ENCODE assay signal across 1 cellular context in genomic region chr12:43758247-43758727, GRCh38.
TF ChIP-seq lines count a peak whose summit lies in the region.

No MANE protein-coding gene starts in this region.

TF ChIP-seq in HepG2, 621 proteins besides CTCF, POLR2A, EP300 and RAD21 (continued from another document and continues in another):
- TF ChIP-seq, protein P1, sequence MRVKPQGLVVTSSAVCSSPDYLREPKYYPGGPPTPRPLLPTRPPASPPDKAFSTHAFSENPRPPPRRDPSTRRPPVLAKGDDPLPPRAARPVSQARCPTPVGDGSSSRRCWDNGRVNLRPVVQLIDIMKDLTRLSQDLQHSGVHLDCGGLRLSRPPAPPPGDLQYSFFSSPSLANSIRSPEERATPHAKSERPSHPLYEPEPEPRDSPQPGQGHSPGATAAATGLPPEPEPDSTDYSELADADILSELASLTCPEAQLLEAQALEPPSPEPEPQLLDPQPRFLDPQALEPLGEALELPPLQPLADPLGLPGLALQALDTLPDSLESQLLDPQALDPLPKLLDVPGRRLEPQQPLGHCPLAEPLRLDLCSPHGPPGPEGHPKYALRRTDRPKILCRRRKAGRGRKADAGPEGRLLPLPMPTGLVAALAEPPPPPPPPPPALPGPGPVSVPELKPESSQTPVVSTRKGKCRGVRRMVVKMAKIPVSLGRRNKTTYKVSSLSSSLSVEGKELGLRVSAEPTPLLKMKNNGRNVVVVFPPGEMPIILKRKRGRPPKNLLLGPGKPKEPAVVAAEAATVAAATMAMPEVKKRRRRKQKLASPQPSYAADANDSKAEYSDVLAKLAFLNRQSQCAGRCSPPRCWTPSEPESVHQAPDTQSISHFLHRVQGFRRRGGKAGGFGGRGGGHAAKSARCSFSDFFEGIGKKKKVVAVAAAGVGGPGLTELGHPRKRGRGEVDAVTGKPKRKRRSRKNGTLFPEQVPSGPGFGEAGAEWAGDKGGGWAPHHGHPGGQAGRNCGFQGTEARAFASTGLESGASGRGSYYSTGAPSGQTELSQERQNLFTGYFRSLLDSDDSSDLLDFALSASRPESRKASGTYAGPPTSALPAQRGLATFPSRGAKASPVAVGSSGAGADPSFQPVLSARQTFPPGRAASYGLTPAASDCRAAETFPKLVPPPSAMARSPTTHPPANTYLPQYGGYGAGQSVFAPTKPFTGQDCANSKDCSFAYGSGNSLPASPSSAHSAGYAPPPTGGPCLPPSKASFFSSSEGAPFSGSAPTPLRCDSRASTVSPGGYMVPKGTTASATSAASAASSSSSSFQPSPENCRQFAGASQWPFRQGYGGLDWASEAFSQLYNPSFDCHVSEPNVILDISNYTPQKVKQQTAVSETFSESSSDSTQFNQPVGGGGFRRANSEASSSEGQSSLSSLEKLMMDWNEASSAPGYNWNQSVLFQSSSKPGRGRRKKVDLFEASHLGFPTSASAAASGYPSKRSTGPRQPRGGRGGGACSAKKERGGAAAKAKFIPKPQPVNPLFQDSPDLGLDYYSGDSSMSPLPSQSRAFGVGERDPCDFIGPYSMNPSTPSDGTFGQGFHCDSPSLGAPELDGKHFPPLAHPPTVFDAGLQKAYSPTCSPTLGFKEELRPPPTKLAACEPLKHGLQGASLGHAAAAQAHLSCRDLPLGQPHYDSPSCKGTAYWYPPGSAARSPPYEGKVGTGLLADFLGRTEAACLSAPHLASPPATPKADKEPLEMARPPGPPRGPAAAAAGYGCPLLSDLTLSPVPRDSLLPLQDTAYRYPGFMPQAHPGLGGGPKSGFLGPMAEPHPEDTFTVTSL (CRISPR knock-in tag; IDR thresholded peaks at IDR 0.05; ENCODE audit: borderline replicate concordance): no peak
- 0 out of 2 replicates have a peak, but pooled peaks have one; percentile 76 for TF ChIP-seq ZNF816 (CRISPR knock-in tag; IDR thresholded peaks at IDR 0.05; ENCODE audit: borderline replicate concordance)
- no peak for TF ChIP-seq POLR2G (IDR thresholded peaks at IDR 0.05; ENCODE audit: low read depth, low read length)
- peak; percentile 57; the same call in 1 of the 2 replicates for TF ChIP-seq YEATS4 (CRISPR knock-in tag; IDR thresholded peaks at IDR 0.05; ENCODE audit: borderline replicate concordance)
- TF ChIP-seq ZSCAN20 (CRISPR knock-in tag; IDR thresholded peaks at IDR 0.05; ENCODE audit: borderline replicate concordance): no peak
- no peak for TF ChIP-seq IKZF1 (IDR thresholded peaks at IDR 0.05)
- TF ChIP-seq ATF7 (IDR thresholded peaks at IDR 0.05): no peak
- TF ChIP-seq ATF7 (CRISPR knock-in tag; IDR thresholded peaks at IDR 0.05): no peak
- no peak for TF ChIP-seq ZNF780A (CRISPR knock-in tag; IDR thresholded peaks at IDR 0.05)
- TF ChIP-seq, protein P2, sequence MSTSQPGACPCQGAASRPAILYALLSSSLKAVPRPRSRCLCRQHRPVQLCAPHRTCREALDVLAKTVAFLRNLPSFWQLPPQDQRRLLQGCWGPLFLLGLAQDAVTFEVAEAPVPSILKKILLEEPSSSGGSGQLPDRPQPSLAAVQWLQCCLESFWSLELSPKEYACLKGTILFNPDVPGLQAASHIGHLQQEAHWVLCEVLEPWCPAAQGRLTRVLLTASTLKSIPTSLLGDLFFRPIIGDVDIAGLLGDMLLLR (CRISPR knock-in tag; IDR thresholded peaks at IDR 0.05): no peak
- TF ChIP-seq ZNF276 (CRISPR knock-in tag; IDR thresholded peaks at IDR 0.05; ENCODE audit: low read depth): no peak
- TF ChIP-seq HMG20A (CRISPR knock-in tag; IDR thresholded peaks at IDR 0.05; ENCODE audit: borderline replicate concordance): no peak
- TF ChIP-seq, protein P3, sequence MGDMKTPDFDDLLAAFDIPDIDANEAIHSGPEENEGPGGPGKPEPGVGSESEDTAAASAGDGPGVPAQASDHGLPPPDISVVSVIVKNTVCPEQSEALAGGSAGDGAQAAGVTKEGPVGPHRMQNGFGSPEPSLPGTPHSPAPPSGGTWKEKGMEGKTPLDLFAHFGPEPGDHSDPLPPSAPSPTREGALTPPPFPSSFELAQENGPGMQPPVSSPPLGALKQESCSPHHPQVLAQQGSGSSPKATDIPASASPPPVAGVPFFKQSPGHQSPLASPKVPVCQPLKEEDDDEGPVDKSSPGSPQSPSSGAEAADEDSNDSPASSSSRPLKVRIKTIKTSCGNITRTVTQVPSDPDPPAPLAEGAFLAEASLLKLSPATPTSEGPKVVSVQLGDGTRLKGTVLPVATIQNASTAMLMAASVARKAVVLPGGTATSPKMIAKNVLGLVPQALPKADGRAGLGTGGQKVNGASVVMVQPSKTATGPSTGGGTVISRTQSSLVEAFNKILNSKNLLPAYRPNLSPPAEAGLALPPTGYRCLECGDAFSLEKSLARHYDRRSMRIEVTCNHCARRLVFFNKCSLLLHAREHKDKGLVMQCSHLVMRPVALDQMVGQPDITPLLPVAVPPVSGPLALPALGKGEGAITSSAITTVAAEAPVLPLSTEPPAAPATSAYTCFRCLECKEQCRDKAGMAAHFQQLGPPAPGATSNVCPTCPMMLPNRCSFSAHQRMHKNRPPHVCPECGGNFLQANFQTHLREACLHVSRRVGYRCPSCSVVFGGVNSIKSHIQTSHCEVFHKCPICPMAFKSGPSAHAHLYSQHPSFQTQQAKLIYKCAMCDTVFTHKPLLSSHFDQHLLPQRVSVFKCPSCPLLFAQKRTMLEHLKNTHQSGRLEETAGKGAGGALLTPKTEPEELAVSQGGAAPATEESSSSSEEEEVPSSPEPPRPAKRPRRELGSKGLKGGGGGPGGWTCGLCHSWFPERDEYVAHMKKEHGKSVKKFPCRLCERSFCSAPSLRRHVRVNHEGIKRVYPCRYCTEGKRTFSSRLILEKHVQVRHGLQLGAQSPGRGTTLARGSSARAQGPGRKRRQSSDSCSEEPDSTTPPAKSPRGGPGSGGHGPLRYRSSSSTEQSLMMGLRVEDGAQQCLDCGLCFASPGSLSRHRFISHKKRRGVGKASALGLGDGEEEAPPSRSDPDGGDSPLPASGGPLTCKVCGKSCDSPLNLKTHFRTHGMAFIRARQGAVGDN (CRISPR knock-in tag; IDR thresholded peaks at IDR 0.05): no peak; the same call in 1 of the 2 replicates
- no peak for TF ChIP-seq ZNF749 (CRISPR knock-in tag; IDR thresholded peaks at IDR 0.05; ENCODE audit: borderline replicate concordance)
- 0 out of 2 replicates have a peak, but pooled peaks have one; percentile 28 for TF ChIP-seq THYN1 (CRISPR knock-in tag; IDR thresholded peaks at IDR 0.05; ENCODE audit: borderline replicate concordance, low read depth)
- TF ChIP-seq SAP130 (CRISPR knock-in tag; IDR thresholded peaks at IDR 0.05; ENCODE audit: low read depth): peak; percentile 79
- TF ChIP-seq TRIM24 (CRISPR knock-in tag; IDR thresholded peaks at IDR 0.05): no peak
- TF ChIP-seq ZNF558 (CRISPR knock-in tag; IDR thresholded peaks at IDR 0.05; ENCODE audit: borderline replicate concordance): no peak
- TF ChIP-seq RAD51 (IDR thresholded peaks at IDR 0.05; ENCODE audit: borderline replicate concordance): no peak
- TF ChIP-seq, protein P4, sequence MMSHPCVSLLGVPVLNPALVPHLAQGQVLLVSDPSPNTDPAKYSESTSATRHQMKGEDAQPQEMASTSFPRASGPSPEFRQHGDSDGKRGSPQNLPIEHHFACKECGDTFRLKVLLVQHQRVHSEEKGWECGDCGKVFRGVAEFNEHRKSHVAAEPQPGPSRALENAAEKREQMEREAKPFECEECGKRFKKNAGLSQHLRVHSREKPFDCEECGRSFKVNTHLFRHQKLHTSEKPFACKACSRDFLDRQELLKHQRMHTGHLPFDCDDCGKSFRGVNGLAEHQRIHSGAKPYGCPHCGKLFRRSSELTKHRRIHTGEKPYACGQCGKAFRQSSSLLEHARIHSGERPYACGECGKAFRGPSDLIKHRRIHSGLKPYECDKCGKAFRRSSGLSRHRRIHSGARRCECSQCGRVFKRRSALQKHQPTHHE (CRISPR knock-in tag; IDR thresholded peaks at IDR 0.05; ENCODE audit: borderline replicate concordance): no peak
- TF ChIP-seq FOXA1 (IDR thresholded peaks at IDR 0.05): no peak
- TF ChIP-seq FOXA1 (CRISPR knock-in tag; IDR thresholded peaks at IDR 0.05): no peak
- TF ChIP-seq, protein P5, sequence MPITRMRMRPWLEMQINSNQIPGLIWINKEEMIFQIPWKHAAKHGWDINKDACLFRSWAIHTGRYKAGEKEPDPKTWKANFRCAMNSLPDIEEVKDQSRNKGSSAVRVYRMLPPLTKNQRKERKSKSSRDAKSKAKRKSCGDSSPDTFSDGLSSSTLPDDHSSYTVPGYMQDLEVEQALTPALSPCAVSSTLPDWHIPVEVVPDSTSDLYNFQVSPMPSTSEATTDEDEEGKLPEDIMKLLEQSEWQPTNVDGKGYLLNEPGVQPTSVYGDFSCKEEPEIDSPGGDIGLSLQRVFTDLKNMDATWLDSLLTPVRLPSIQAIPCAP (CRISPR knock-in tag; IDR thresholded peaks at IDR 0.05; ENCODE audit: low read depth): no peak
- TF ChIP-seq SNRNP70 (IDR thresholded peaks at IDR 0.05; ENCODE audit: low read depth, low read length): no peak
- TF ChIP-seq NR1H2 (CRISPR knock-in tag; IDR thresholded peaks at IDR 0.05; ENCODE audit: borderline replicate concordance, low read depth): no peak
- TF ChIP-seq HNF1A (IDR thresholded peaks at IDR 0.05; ENCODE audit: low read depth): no peak
- 0 out of 2 replicates have a peak, but pooled peaks have one; percentile 3 for TF ChIP-seq HNF1A (CRISPR knock-in tag; IDR thresholded peaks at IDR 0.05; ENCODE audit: borderline replicate concordance)
- TF ChIP-seq ZNF543 (CRISPR knock-in tag; IDR thresholded peaks at IDR 0.05): peak; percentile 5; the same call in 1 of the 2 replicates
- TF ChIP-seq, protein P6, sequence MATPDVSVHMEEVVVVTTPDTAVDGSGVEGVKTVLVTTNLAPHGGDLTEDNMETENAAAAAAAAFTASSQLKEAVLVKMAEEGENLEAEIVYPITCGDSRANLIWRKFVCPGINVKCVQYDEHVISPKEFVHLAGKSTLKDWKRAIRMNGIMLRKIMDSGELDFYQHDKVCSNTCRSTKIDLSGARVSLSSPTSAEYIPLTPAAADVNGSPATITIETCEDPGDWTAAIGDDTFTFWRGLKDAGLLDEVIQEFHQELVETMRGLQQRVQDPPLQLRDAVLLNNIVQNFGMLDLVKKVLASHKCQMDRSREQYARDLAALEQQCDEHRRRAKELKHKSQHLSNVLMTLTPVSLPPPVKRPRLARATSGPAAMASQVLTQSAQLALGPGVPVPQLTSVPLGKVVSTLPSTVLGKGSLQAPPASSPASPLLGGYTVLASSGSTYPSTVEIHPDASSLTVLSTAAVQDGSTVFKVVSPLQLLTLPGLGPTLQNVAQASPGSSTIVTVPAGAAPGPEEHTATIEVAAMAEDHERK (CRISPR knock-in tag; IDR thresholded peaks at IDR 0.05; ENCODE audit: low read depth): no peak
- TF ChIP-seq SP1 (IDR thresholded peaks at IDR 0.05): no peak
- no peak for TF ChIP-seq SP1 (CRISPR knock-in tag; IDR thresholded peaks at IDR 0.05)
- TF ChIP-seq, protein P7, sequence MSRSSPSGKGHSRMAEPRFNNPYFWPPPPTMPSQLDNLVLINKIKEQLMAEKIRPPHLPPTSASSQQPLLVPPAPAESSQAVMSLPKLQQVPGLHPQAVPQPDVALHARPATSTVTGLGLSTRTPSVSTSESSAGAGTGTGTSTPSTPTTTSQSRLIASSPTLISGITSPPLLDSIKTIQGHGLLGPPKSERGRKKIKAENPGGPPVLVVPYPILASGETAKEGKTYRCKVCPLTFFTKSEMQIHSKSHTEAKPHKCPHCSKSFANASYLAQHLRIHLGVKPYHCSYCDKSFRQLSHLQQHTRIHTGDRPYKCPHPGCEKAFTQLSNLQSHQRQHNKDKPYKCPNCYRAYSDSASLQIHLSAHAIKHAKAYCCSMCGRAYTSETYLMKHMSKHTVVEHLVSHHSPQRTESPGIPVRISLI (CRISPR knock-in tag; IDR thresholded peaks at IDR 0.05; ENCODE audit: borderline replicate concordance): no peak
- no peak for TF ChIP-seq MEIS1 (CRISPR knock-in tag; IDR thresholded peaks at IDR 0.05; ENCODE audit: borderline replicate concordance)
